1 cellular context compared by ENCODE assay signal in the genomic region with DNA sequence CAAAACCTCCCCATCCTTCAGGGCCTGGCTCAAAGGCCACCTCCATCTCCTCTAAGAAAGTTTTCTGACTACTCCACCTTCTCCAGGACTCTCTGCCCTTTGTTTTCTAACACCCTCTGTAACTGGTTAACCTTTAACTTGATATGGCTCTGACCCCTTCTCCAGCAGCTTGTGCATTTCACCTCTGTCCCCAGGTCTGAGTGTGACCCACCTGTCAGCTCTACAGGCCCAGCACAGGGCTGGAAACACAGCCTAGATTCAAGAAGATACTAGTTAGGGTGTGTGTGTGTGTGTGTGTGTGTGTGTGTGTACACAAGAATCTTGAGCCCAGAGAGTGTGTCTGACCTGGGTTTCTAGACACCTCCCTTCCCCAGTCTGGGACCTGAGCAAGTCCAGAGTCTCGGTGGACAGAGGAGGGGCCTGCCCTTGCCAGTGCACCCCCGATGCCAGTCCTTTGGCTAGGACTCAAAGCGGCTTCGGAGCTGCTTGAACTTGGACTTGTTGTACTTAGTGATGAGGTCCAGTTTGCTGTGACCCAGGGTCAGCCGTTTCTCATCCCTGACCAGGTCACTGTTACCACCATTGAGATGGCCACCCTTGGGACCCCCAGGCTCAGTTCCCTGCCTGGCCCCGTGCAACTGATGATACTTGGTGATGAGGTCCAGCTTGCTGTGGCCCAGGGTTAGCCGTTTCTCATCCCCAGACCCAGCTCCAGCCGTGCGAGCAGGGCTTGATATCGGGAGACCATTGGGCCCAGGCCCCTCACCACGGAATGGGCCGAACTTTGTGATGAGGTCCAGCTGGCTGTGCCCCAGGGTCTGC.
TF ChIP-seq lines count a peak whose summit lies in the region.

No MANE protein-coding gene starts in this region.

TF ChIP-seq in HepG2, 621 proteins besides CTCF, POLR2A, EP300 and RAD21 (continued from another document and continues in another):
- no peak for TF ChIP-seq KIAA2018 (CRISPR knock-in tag; IDR thresholded peaks at IDR 0.05; ENCODE audit: borderline replicate concordance)
- TF ChIP-seq SSRP1 (CRISPR knock-in tag; IDR thresholded peaks at IDR 0.05) = peak; percentile 97
- TF ChIP-seq, protein P1, sequence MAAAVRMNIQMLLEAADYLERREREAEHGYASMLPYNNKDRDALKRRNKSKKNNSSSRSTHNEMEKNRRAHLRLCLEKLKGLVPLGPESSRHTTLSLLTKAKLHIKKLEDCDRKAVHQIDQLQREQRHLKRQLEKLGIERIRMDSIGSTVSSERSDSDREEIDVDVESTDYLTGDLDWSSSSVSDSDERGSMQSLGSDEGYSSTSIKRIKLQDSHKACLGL (CRISPR knock-in tag; IDR thresholded peaks at IDR 0.05) = no peak
- TF ChIP-seq, protein P2, sequence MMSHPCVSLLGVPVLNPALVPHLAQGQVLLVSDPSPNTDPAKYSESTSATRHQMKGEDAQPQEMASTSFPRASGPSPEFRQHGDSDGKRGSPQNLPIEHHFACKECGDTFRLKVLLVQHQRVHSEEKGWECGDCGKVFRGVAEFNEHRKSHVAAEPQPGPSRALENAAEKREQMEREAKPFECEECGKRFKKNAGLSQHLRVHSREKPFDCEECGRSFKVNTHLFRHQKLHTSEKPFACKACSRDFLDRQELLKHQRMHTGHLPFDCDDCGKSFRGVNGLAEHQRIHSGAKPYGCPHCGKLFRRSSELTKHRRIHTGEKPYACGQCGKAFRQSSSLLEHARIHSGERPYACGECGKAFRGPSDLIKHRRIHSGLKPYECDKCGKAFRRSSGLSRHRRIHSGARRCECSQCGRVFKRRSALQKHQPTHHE (CRISPR knock-in tag; IDR thresholded peaks at IDR 0.05; ENCODE audit: borderline replicate concordance) = no peak
- TF ChIP-seq, protein P3, sequence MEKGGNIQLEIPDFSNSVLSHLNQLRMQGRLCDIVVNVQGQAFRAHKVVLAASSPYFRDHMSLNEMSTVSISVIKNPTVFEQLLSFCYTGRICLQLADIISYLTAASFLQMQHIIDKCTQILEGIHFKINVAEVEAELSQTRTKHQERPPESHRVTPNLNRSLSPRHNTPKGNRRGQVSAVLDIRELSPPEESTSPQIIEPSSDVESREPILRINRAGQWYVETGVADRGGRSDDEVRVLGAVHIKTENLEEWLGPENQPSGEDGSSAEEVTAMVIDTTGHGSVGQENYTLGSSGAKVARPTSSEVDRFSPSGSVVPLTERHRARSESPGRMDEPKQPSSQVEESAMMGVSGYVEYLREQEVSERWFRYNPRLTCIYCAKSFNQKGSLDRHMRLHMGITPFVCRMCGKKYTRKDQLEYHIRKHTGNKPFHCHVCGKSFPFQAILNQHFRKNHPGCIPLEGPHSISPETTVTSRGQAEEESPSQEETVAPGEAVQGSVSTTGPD (CRISPR knock-in tag; IDR thresholded peaks at IDR 0.05) = no peak
- TF ChIP-seq REST (IDR thresholded peaks at IDR 0.05; ENCODE audit: borderline replicate concordance in 1 of 2, low read depth in 1 of 2, low read length in 2 of 2) = 0 out of 4 replicates have a peak, but pooled peaks of 1 of the 2 experiments have one; percentile 16
- TF ChIP-seq ZNF280B (CRISPR knock-in tag; IDR thresholded peaks at IDR 0.05; ENCODE audit: borderline replicate concordance) = peak; percentile 92
- TF ChIP-seq, protein P4, sequence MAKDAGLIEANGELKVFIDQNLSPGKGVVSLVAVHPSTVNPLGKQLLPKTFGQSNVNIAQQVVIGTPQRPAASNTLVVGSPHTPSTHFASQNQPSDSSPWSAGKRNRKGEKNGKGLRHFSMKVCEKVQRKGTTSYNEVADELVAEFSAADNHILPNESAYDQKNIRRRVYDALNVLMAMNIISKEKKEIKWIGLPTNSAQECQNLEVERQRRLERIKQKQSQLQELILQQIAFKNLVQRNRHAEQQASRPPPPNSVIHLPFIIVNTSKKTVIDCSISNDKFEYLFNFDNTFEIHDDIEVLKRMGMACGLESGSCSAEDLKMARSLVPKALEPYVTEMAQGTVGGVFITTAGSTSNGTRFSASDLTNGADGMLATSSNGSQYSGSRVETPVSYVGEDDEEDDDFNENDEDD (CRISPR knock-in tag; IDR thresholded peaks at IDR 0.05; ENCODE audit: borderline replicate concordance) = 0 out of 2 replicates have a peak, but pooled peaks have one; percentile 16
- peak; percentile 68; the same call in 1 of the 2 replicates for TF ChIP-seq ZNF607 (CRISPR knock-in tag; IDR thresholded peaks at IDR 0.05; ENCODE audit: borderline replicate concordance)
- peak; percentile 63; the same call in 1 of the 2 replicates for TF ChIP-seq THAP11 (CRISPR knock-in tag; IDR thresholded peaks at IDR 0.05)
- TF ChIP-seq CEBPG (CRISPR knock-in tag; IDR thresholded peaks at IDR 0.05) = no peak
- TF ChIP-seq SP1 (IDR thresholded peaks at IDR 0.05) = no peak
- TF ChIP-seq SP1 (CRISPR knock-in tag; IDR thresholded peaks at IDR 0.05) = 0 out of 2 replicates have a peak, but pooled peaks have one; percentile 37
- TF ChIP-seq TBX3 (IDR thresholded peaks at IDR 0.05; ENCODE audit: borderline replicate concordance) = peak; percentile 35; the same call in 1 of the 2 replicates
- TF ChIP-seq FOXK2 (IDR thresholded peaks at IDR 0.05) = no peak
- no peak for TF ChIP-seq NFRKB (IDR thresholded peaks at IDR 0.05)
- TF ChIP-seq ARID5B (CRISPR knock-in tag; IDR thresholded peaks at IDR 0.05) = peak; percentile 67
- no peak for TF ChIP-seq PAWR (CRISPR knock-in tag; IDR thresholded peaks at IDR 0.05; ENCODE audit: borderline replicate concordance)
- no peak for TF ChIP-seq GTF2F1 (IDR thresholded peaks at IDR 0.05; ENCODE audit: low read length)
- TF ChIP-seq ARNT (IDR thresholded peaks at IDR 0.05) = no peak
